8 cellular contexts compared by ENCODE assay signal in genomic region chr5:80408475-80408875, GRCh38. TPM values are rescaled to one million over a fixed set of nuclear protein-coding genes. Genes with fewer than 3 reads are reported as not detected.
A peak's percentile ranks its signal among the peaks of the same experiment; 100 is the strongest.
DNase-seq lines count a peak whose midpoint lies in the region; ATAC-seq, FAIRE-seq and TF ChIP-seq lines count a peak whose summit lies in the region.

No MANE protein-coding gene starts in this region.

- H3K4me1 ChIP-seq in lower lobe of right lung = peaks cover 29% of the 10 kb centered on the region

- H3K36me3 ChIP-seq in lower lobe of right lung = no peaks in the 10 kb centered on the region

- TF ChIP-seq CTCF in lower lobe of right lung (IDR thresholded peaks at IDR 0.05) = peak; percentile 46

- peak overlapping the region; percentile 90 for H3K4me3 ChIP-seq in lower lobe of right lung

- no peaks in the 10 kb centered on the region for H3K27me3 ChIP-seq in lower lobe of right lung (ENCODE audit: low read depth)

- ATAC-seq in GM21619 (IDR thresholded peaks at IDR 0.05; ENCODE audit: unreplicated experiment) (peak; percentile 46), lower lobe of right lung (peak; percentile 81 to 85)

- H3K9me3 ChIP-seq in lower lobe of right lung = no peaks in the 10 kb centered on the region

- intact Hi-C loops in lower lobe of right lung (cut with DNase I) = no loop called here

- FAIRE-seq in G401.6 (lab: Jason Lieb, UNC) = peak; percentile 58

- peak overlapping the region; percentile 97 for H3K27ac ChIP-seq in lower lobe of right lung

- DNase-seq in LHCN-M2 (ENCODE audit: low read depth) = peak; percentile 52
- peak; percentile 22 to 41 (median 36) for DNase-seq in T-helper 1 cell
- DNase-seq in dedifferentiated amniotic fluid mesenchymal stem cell (ENCODE audit: extremely low spot score) = peak; percentile 43
- DNase-seq in lower lobe of right lung = peak; percentile 73
- DNase-seq in stimulated activated CD8-positive, alpha-beta memory T cell treated with anti-CD3 and anti-CD28 coated beads, Interleukin-15, amount 100 ng/mL, for 1 hour (ENCODE audit: low read depth) = peak; percentile 6
- no peak for DNase-seq in ureter (ENCODE audit: low spot score)

RNA-seq across cellular contexts. Expression of gene ZFYVE16, which starts 0.6 kb away (rescaled TPM):
- 24.4 and 34.1 TPM in 2 replicates for total RNA-seq in LHCN-M2 (2014; rRNA removed)
- polyA plus RNA-seq in LHCN-M2 (2012) = 5.4 TPM
- 65.4 TPM for total RNA-seq in lower lobe of right lung
- total RNA-seq in ureter = 62.3 TPM
